In genomic region chr20:56453347-56453746, GRCh38 we compare ENCODE assay signal across 13 cellular contexts. TPM values are rescaled to one million over a fixed set of nuclear protein-coding genes. Genes with fewer than 3 reads are reported as not detected.
DNase-seq lines count a peak whose midpoint lies in the region; ATAC-seq and TF ChIP-seq lines count a peak whose summit lies in the region.
"Had no signal": no experiment of that assay in that cellular context is flagged by ENCODE, and none has a peak within 500 bp of the region (broad histone marks: within the 10 kb centered on the region; RNA-seq: fewer than 3 reads in every experiment).

No MANE protein-coding gene starts in this region.

- H3K4me2 ChIP-seq in mammary epithelial cell (ENCODE audit: insufficient read depth, low read depth, low read length): no peak overlapping the region

- H3K4me1 ChIP-seq in mammary epithelial cell (ENCODE audit: insufficient read depth, low read length): no peaks in the 10 kb centered on the region
- H3K4me1 ChIP-seq: psoas muscle had no signal

- CTCF ChIA-PET in activated B cell treated with CpG ODN at 0.5 μM for 24 hours (lab: Charles Lee): no interaction called here
- CTCF ChIA-PET in mammary epithelial cell (lab: Charles Lee; ENCODE audit: low non-redundant PET): no interaction called here

- TF ChIP-seq POLR2A in GM18505 (IDR thresholded peaks at IDR 0.05; ENCODE audit: borderline replicate concordance, extremely low read depth, insufficient read depth, insufficient read length): no peak

- H4K20me1 ChIP-seq in mammary epithelial cell (ENCODE audit: insufficient read depth, low read length): no peaks in the 10 kb centered on the region

- DNase-seq in activated B cell treated with CpG ODN at 0.5 μM for 24 hours: no peak
- DNase-seq in omental fat pad (ENCODE audit: low spot score): no peak
- no peak for DNase-seq in mammary epithelial cell
- DNase-seq in NCI-H1048 (lab: John Stamatoyannopoulos, UW): no peak
- no peak for DNase-seq in NCI-H1694 (lab: John Stamatoyannopoulos, UW)
- DNase-seq: activated CD4-positive, alpha-beta T cell treated with anti-CD3 and anti-CD28 coated beads, Interleukin-2, amount 10 ng/mL, durations not matched to agents 7 days and 5 days; erythroblast; HFFc6; psoas muscle had no signal

- intact Hi-C loops in activated B cell treated with CpG ODN at 0.5 μM for 24 hours (cut with micrococcal nuclease): loop anchor here (1.0 kb wide), 2 partner anchors 15 to 61 kb away; partner anchors contain the start of genes AURKA, CSTF1 and RTF2
- intact Hi-C loops in mammary epithelial cell (cut with micrococcal nuclease): no loop called here

- H3K4me3 ChIP-seq in mammary epithelial cell (replicated peaks in 1 of 3; ENCODE audit: insufficient read depth in 1 of 3, low read depth in 2 of 3, low read length in 3 of 3): no peak overlapping the region
- H3K4me3 ChIP-seq: psoas muscle had no signal

- dilution Hi-C loops in mammary epithelial cell (cut with HindIII; ENCODE audit: low sequenced_read_pairs): no loop called here

- no peaks in the 10 kb centered on the region for H3K27me3 Mint-ChIP-seq in activated B cell treated with CpG ODN at 0.5 μM for 24 hours
- H3K27me3 Mint-ChIP-seq: activated CD4-positive, alpha-beta T cell treated with anti-CD3 and anti-CD28 coated beads, Interleukin-2, amount 10 ng/mL, durations not matched to agents 7 days and 5 days had no signal

- 66% methylated on average over 5 of the region's 5 CpGs for WGBS in mammary epithelial cell (ENCODE audit: low coverage, missing lambda C conversion rate)

- no peaks in the 10 kb centered on the region for H3K9me3 Mint-ChIP-seq in activated B cell treated with CpG ODN at 0.5 μM for 24 hours
- H3K9me3 Mint-ChIP-seq: HFFc6 had no signal

- BruUV-seq in mammary epithelial cell (replicated peaks; lab: Mats Ljungman, UMichigan): no TSS peak

- no peaks in the 10 kb centered on the region for H3K9me3 ChIP-seq in mammary epithelial cell (replicated peaks; ENCODE audit: insufficient read depth, low read length)
- H3K9me3 ChIP-seq: psoas muscle had no signal

- no peaks in the 10 kb centered on the region for H3K79me2 ChIP-seq in mammary epithelial cell (ENCODE audit: insufficient read depth, low read length)

- H3K4me3 Mint-ChIP-seq in activated B cell treated with CpG ODN at 0.5 μM for 24 hours: peak overlapping the region; percentile 15
- H3K4me3 Mint-ChIP-seq: activated CD4-positive, alpha-beta T cell treated with anti-CD3 and anti-CD28 coated beads, Interleukin-2, amount 10 ng/mL, durations not matched to agents 7 days and 5 days; HFFc6 had no signal

- peaks cover 14% of the 10 kb centered on the region for H3K4me1 Mint-ChIP-seq in activated B cell treated with CpG ODN at 0.5 μM for 24 hours

- peak overlapping the region; percentile 84 for H3K27ac Mint-ChIP-seq in activated B cell treated with CpG ODN at 0.5 μM for 24 hours
- H3K27ac Mint-ChIP-seq: activated CD4-positive, alpha-beta T cell treated with anti-CD3 and anti-CD28 coated beads, Interleukin-2, amount 10 ng/mL, durations not matched to agents 7 days and 5 days; HFFc6 had no signal

- TF ChIP-seq CTCF in activated B cell treated with CpG ODN at 0.5 μM for 24 hours (IDR thresholded peaks at IDR 0.05) (no peak), omental fat pad (IDR thresholded peaks at IDR 0.05) (no peak), mammary epithelial cell (conservative IDR thresholded peaks at IDR 0.05 in 1 of 2, IDR thresholded peaks at IDR 0.05 in 1 of 2; ENCODE audit: extremely low read depth in 1 of 2, insufficient read depth in 1 of 2, low read depth in 1 of 2, low read length in 2 of 2) (no peak)

- in situ Hi-C loops in mammary epithelial cell (cut with MboI; ENCODE audit: low sequenced_read_pairs in 2 of 2): no loop called here

- H2AFZ ChIP-seq in mammary epithelial cell (ENCODE audit: low read depth, low read length): no peak overlapping the region

- H3K27ac ChIP-seq in mammary epithelial cell (ENCODE audit: insufficient read depth, low read depth, low read length): no peak overlapping the region
- H3K27ac ChIP-seq: psoas muscle had no signal

- no peak overlapping the region for H3K9ac ChIP-seq in mammary epithelial cell (ENCODE audit: insufficient read depth, low read length)

- no peaks in the 10 kb centered on the region for H3K36me3 ChIP-seq in mammary epithelial cell (ENCODE audit: insufficient read depth, low read length)

- ATAC-seq in GM18505 (IDR thresholded peaks at IDR 0.05; ENCODE audit: unreplicated experiment): peak; percentile 73
- ATAC-seq in GM21447 (IDR thresholded peaks at IDR 0.05; ENCODE audit: unreplicated experiment): peak; percentile 69
- peak; percentile 85 for ATAC-seq in HG03280 (IDR thresholded peaks at IDR 0.05; ENCODE audit: unreplicated experiment)
- peak; percentile 75 for ATAC-seq in activated B cell treated with CpG ODN at 0.5 μM for 24 hours (ENCODE audit: low read depth)
- no peak for ATAC-seq in omental fat pad (ENCODE audit: low FRiP score)
- ATAC-seq: psoas muscle had no signal

- no peaks in the 10 kb centered on the region for H3K36me3 Mint-ChIP-seq in activated B cell treated with CpG ODN at 0.5 μM for 24 hours (ENCODE audit: low read depth)

- H3K27me3 ChIP-seq in mammary epithelial cell (ENCODE audit: insufficient read depth, low read length): no peaks in the 10 kb centered on the region

- POLR2A ChIA-PET in activated B cell treated with CpG ODN at 0.5 μM for 24 hours (lab: Charles Lee): interaction anchor here (1.0 kb wide), 1 partner anchor 13 kb away, joined by 3 read pairs; no protein-coding TSS in a partner anchor

RNA-seq across cellular contexts. Expression of gene RTF2, which starts 15.1 kb away (rescaled TPM):
- total RNA-seq in activated B cell treated with CpG ODN at 0.5 μM for 24 hours: 81.0 and 81.1 TPM in 2 replicates
- 10 to 100 TPM; 52.7 to 62.9 (median 53.7) TPM for total RNA-seq in omental fat pad
- total RNA-seq in mammary epithelial cell: 10 to 100 TPM; 46.2 to 66.2 TPM
- polyA plus RNA-seq in mammary epithelial cell: 57.0 TPM
- polyA minus RNA-seq in mammary epithelial cell: 29.8 TPM

RNA-seq across cellular contexts. Expression of gene CASS4, which starts 41.3 kb away (rescaled TPM):
- total RNA-seq in activated B cell treated with CpG ODN at 0.5 μM for 24 hours (0.29 and 0.51 TPM in 2 replicates), omental fat pad (10 to 100 TPM in 1 of 4 donors, 1 to 10 TPM in 3; 3.5 to 10.6 (median 6.0) TPM), mammary epithelial cell (under 1 TPM in 1 of 2 donors, not detected in 1; under 0.01 TPM)
- not detected for polyA plus RNA-seq in mammary epithelial cell
- polyA minus RNA-seq in mammary epithelial cell: not detected
- total RNA-seq: MCF 10A had no signal
